19 cellular contexts compared by ENCODE assay signal in the genomic region with DNA sequence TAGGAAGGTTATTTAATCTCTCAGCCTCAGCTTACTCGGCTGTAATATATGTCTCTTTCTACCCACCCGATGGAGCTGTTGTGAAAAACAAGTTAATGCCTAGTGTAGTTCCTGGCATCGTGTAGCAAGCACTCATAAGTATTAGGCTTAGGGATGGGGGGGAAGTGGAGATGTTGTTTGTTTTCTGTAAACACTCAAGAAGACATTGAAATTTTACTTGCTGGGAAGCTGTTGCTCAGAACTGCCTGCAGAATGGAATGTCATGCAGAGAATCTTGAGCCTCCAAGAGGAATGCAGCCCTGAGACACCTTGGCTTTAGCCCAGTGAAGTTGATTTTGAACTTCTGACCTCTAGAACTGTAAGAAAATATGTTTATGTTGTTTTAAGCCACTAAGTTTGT. TPM values are rescaled to one million over a fixed set of nuclear protein-coding genes. Genes with fewer than 3 reads are reported as not detected.
A peak's percentile ranks its signal among the peaks of the same experiment; 100 is the strongest.
DNase-seq lines count a peak whose midpoint lies in the region; ATAC-seq, FAIRE-seq and TF ChIP-seq lines count a peak whose summit lies in the region.
"Had no signal": no experiment of that assay in that cellular context is flagged by ENCODE, and none has a peak within 500 bp of the region (broad histone marks: within the 10 kb centered on the region; RNA-seq: fewer than 3 reads in every experiment).

No MANE protein-coding gene starts in this region.

- no peaks in the 10 kb centered on the region for H3K9me3 Mint-ChIP-seq in nephron
- no peaks in the 10 kb centered on the region for H3K9me3 Mint-ChIP-seq in CD8-positive, alpha-beta memory T cell
- H3K9me3 Mint-ChIP-seq: stimulated activated naive CD8-positive, alpha-beta T cell treated with anti-CD3 and anti-CD28 coated beads, Interleukin-15, amount 100 ng/mL, for 72 hours had no signal

- POLR2A ChIA-PET in endothelial cell of umbilical vein (lab: Charles Lee): no interaction called here
- POLR2A ChIA-PET in CD8-positive, alpha-beta memory T cell (lab: Charles Lee): no interaction called here

- ATAC-seq in HG02840 (IDR thresholded peaks at IDR 0.05; ENCODE audit: low FRiP score, unreplicated experiment) (no peak), HG03442 (IDR thresholded peaks at IDR 0.05; ENCODE audit: unreplicated experiment) (no peak)
- ATAC-seq: activated CD8-positive, alpha-beta memory T cell treated with anti-CD3 and anti-CD28 coated beads, Interleukin-2, amount 10 ng/mL, durations not matched to agents 7 days and 5 days; left ventricle myocardium superior; stimulated activated naive CD8-positive, alpha-beta T cell treated with anti-CD3 and anti-CD28 coated beads, Interleukin-15, amount 100 ng/mL, for 72 hours had no signal

- H3K4me3 ChIP-seq in LNCaP clone FGC (ENCODE audit: low read depth, low read length) (no peak overlapping the region), endothelial cell of umbilical vein (replicated peaks in 1 of 3; ENCODE audit: insufficient read depth in 1 of 3, low read depth in 1 of 3, low read length in 3 of 3) (no peak overlapping the region)
- H3K4me3 ChIP-seq in CD8-positive, alpha-beta memory T cell (ENCODE audit: low read length): no peak overlapping the region
- H3K4me3 ChIP-seq: heart right ventricle, neural progenitor cell had no signal

- no peak overlapping the region for H3K4me3 Mint-ChIP-seq in nephron
- no peak overlapping the region for H3K4me3 Mint-ChIP-seq in CD8-positive, alpha-beta memory T cell
- H3K4me3 Mint-ChIP-seq: activated CD8-positive, alpha-beta memory T cell treated with anti-CD3 and anti-CD28 coated beads, Interleukin-2, amount 10 ng/mL, durations not matched to agents 7 days and 5 days; neural progenitor cell; stimulated activated naive CD8-positive, alpha-beta T cell treated with anti-CD3 and anti-CD28 coated beads, Interleukin-15, amount 100 ng/mL, for 72 hours had no signal

- no TSS peak for BruUV-seq in endothelial cell of umbilical vein (replicated peaks; lab: Mats Ljungman, UMichigan)

- H3K9me3 ChIP-seq in endothelial cell of umbilical vein (replicated peaks; ENCODE audit: control insufficient read depth, insufficient read depth, low read length): no peaks in the 10 kb centered on the region
- H3K9me3 ChIP-seq in CD8-positive, alpha-beta memory T cell (ENCODE audit: low read length): no peaks in the 10 kb centered on the region
- H3K9me3 ChIP-seq: Caco-2, heart right ventricle had no signal

- no peaks in the 10 kb centered on the region for H3K9me1 ChIP-seq in endothelial cell of umbilical vein (replicated peaks; ENCODE audit: control insufficient read depth, extremely low read depth, insufficient read depth, low read length)

- dilution Hi-C loops in endothelial cell of umbilical vein (cut with MboI; ENCODE audit: extremely low pct_ligation_motif_present, low sequenced_read_pairs): no loop called here

- H3K27me3 ChIP-seq in endothelial cell of umbilical vein (ENCODE audit: control insufficient read depth in 2 of 2, insufficient read depth in 2 of 2, low read length in 2 of 2): peaks cover 4 to 9% of the 10 kb centered on the region in 2 experiments
- H3K27me3 ChIP-seq in CD8-positive, alpha-beta memory T cell (ENCODE audit: insufficient read depth, low read length, poor library complexity, severe bottlenecking): peaks cover 3% of the 10 kb centered on the region
- H3K27me3 ChIP-seq: heart right ventricle, neural progenitor cell had no signal

- no peaks in the 10 kb centered on the region for H4K20me1 ChIP-seq in endothelial cell of umbilical vein (replicated peaks; ENCODE audit: control insufficient read depth, extremely low read depth, insufficient read depth, low read length)

- H3K36me3 Mint-ChIP-seq in nephron (ENCODE audit: low read depth): no peaks in the 10 kb centered on the region
- peaks cover 0 to 9% (median 2%) of the 10 kb centered on the region in 3 donors for H3K36me3 Mint-ChIP-seq in CD8-positive, alpha-beta memory T cell
- H3K36me3 Mint-ChIP-seq: activated CD8-positive, alpha-beta memory T cell treated with anti-CD3 and anti-CD28 coated beads, Interleukin-2, amount 10 ng/mL, durations not matched to agents 7 days and 5 days had no signal

- no peak overlapping the region for H3K27ac ChIP-seq in endothelial cell of umbilical vein (ENCODE audit: insufficient read depth, low read depth, low read length)
- no peak overlapping the region for H3K27ac ChIP-seq in CD8-positive, alpha-beta memory T cell (ENCODE audit: low read depth, low read length)
- H3K27ac ChIP-seq: neural progenitor cell, VCaP had no signal

- no peak overlapping the region for H3K9ac ChIP-seq in endothelial cell of umbilical vein (replicated peaks; ENCODE audit: extremely low read depth, insufficient read depth, low read length)
- H3K9ac ChIP-seq: neural progenitor cell had no signal

- no peak overlapping the region for H3K4me2 ChIP-seq in endothelial cell of umbilical vein (ENCODE audit: insufficient read depth, low read length)

- intact Hi-C loops in endothelial cell of umbilical vein (cut with micrococcal nuclease): no loop called here

- peak; percentile 32 for DNase-seq in DMS79 treated with DMSO at 0.1 percent for 48 hours (lab: John Stamatoyannopoulos, UW)
- DNase-seq in LNCaP clone FGC (ENCODE audit: low read depth): peak; percentile 85
- DNase-seq in endothelial cell of umbilical vein (ENCODE audit: low read depth, low spot score): peak; percentile 11
- DNase-seq in CD8-positive, alpha-beta memory T cell: no peak
- no peak for DNase-seq in NCI-H510A treated with DMSO at 0.1 percent for 48 hours (lab: John Stamatoyannopoulos, UW)
- DNase-seq: activated CD8-positive, alpha-beta memory T cell treated with anti-CD3 and anti-CD28 coated beads, Interleukin-2, amount 10 ng/mL, durations not matched to agents 7 days and 5 days; activated naive CD4-positive, alpha-beta T cell; Caco-2; GOT3; heart right ventricle; Kasumi-1; left ventricle myocardium superior; NCI-H2107; stimulated activated naive CD8-positive, alpha-beta T cell treated with anti-CD3 and anti-CD28 coated beads, Interleukin-15, amount 100 ng/mL, for 72 hours had no signal

- H3K27ac Mint-ChIP-seq in nephron: peak overlapping the region; percentile 17 to 55 (median 28)
- no peak overlapping the region for H3K27ac Mint-ChIP-seq in CD8-positive, alpha-beta memory T cell
- H3K27ac Mint-ChIP-seq: activated CD8-positive, alpha-beta memory T cell treated with anti-CD3 and anti-CD28 coated beads, Interleukin-2, amount 10 ng/mL, durations not matched to agents 7 days and 5 days; stimulated activated naive CD8-positive, alpha-beta T cell treated with anti-CD3 and anti-CD28 coated beads, Interleukin-15, amount 100 ng/mL, for 72 hours had no signal

- H3K4me1 Mint-ChIP-seq in nephron: peaks cover 41% of the 10 kb centered on the region
- H3K4me1 Mint-ChIP-seq in CD8-positive, alpha-beta memory T cell: no peaks in the 10 kb centered on the region
- H3K4me1 Mint-ChIP-seq: activated CD8-positive, alpha-beta memory T cell treated with anti-CD3 and anti-CD28 coated beads, Interleukin-2, amount 10 ng/mL, durations not matched to agents 7 days and 5 days; stimulated activated naive CD8-positive, alpha-beta T cell treated with anti-CD3 and anti-CD28 coated beads, Interleukin-15, amount 100 ng/mL, for 72 hours had no signal

- H3K36me3 ChIP-seq in endothelial cell of umbilical vein (ENCODE audit: control insufficient read depth in 2 of 2, extremely low read depth in 1 of 2, insufficient read depth in 2 of 2, low read length in 2 of 2): no peaks in the 10 kb centered on the region
- H3K36me3 ChIP-seq in CD8-positive, alpha-beta memory T cell (ENCODE audit: insufficient read depth, low read length): no peaks in the 10 kb centered on the region
- H3K36me3 ChIP-seq: heart right ventricle, neural progenitor cell had no signal

- no peak for TF ChIP-seq POLR2A in endothelial cell of umbilical vein (IDR thresholded peaks at IDR 0.05; ENCODE audit: low read depth, low read length)

- peaks cover 9% of the 10 kb centered on the region for H3K27me3 Mint-ChIP-seq in nephron (ENCODE audit: low read depth)
- peaks cover 16 to 33% of the 10 kb centered on the region in 2 donors for H3K27me3 Mint-ChIP-seq in CD8-positive, alpha-beta memory T cell

- H3K4me1 ChIP-seq in endothelial cell of umbilical vein (ENCODE audit: control insufficient read depth, extremely low read depth, insufficient read depth, low read length): no peaks in the 10 kb centered on the region
- no peaks in the 10 kb centered on the region for H3K4me1 ChIP-seq in CD8-positive, alpha-beta memory T cell (ENCODE audit: insufficient read depth, low read length)
- H3K4me1 ChIP-seq: Caco-2 had no signal

- TF ChIP-seq CTCF in LNCaP clone FGC (IDR thresholded peaks at IDR 0.05; ENCODE audit: control insufficient read depth, extremely low read depth, insufficient read depth) (peak; percentile 12; the same call in 1 of the 2 replicates), endothelial cell of umbilical vein (IDR thresholded peaks at IDR 0.05; ENCODE audit: extremely low read depth in 1 of 2, insufficient read depth in 1 of 2, low read depth in 1 of 2, low read length in 2 of 2) (no peak), nephron (IDR thresholded peaks at IDR 0.05; ENCODE audit: unreplicated experiment in 3 of 3) (no peak)

- H2AFZ ChIP-seq in endothelial cell of umbilical vein (ENCODE audit: low read depth, low read length): no peak overlapping the region
- H2AFZ ChIP-seq: neural progenitor cell had no signal

- no peaks in the 10 kb centered on the region for H3K79me2 ChIP-seq in endothelial cell of umbilical vein (ENCODE audit: control insufficient read depth, insufficient read depth, low read length)

- CTCF ChIA-PET in endothelial cell of umbilical vein (lab: Charles Lee): interaction anchor here (0.6 to 1.9 kb wide), 2 partner anchors 11 to 20 kb away, joined by 3 to 5 read pairs; no protein-coding TSS in a partner anchor
- CTCF ChIA-PET in CD8-positive, alpha-beta memory T cell (lab: Charles Lee): interaction anchor here (1.9 kb wide), 1 partner anchor 20 kb away, joined by 7 read pairs; no protein-coding TSS in a partner anchor

- no peak for FAIRE-seq in endothelial cell of umbilical vein (lab: Jason Lieb, UNC)

RNA-seq across cellular contexts. Expression of gene MFAP3, which starts 53.6 kb away (rescaled TPM):
- total RNA-seq in endothelial cell of umbilical vein: 31.7 and 35.3 TPM in 2 replicates
- polyA plus RNA-seq in endothelial cell of umbilical vein: 18.2 and 19.5 TPM in 2 replicates
- polyA plus RNA-seq in endothelial cell of umbilical vein (2011; cell fraction: cytosol; rRNA removed): 13.5 and 16.7 TPM in 2 replicates
- 14.6 and 16.9 TPM in 2 replicates for polyA plus RNA-seq in endothelial cell of umbilical vein (2011; cell fraction: nucleus; rRNA removed)
- 25.2 and 29.6 TPM in 2 replicates for polyA plus RNA-seq in endothelial cell of umbilical vein (2012)
- polyA minus RNA-seq in endothelial cell of umbilical vein: 75.7 and 94.0 TPM in 2 replicates
- 35.5 TPM for polyA minus RNA-seq in endothelial cell of umbilical vein (2011; cell fraction: cytosol; rRNA and poly(A)+ RNA removed)
- 45.0 and 69.3 TPM in 2 replicates for polyA minus RNA-seq in endothelial cell of umbilical vein (2011; cell fraction: nucleus; rRNA and poly(A)+ RNA removed)
- 10 to 100 TPM; 17.5 to 20.5 TPM for total RNA-seq in CD8-positive, alpha-beta memory T cell
- polyA plus RNA-seq in CD8-positive, alpha-beta memory T cell: 5.8 TPM

RNA-seq across cellular contexts. Expression of gene FAM114A2, which starts 53.6 kb away (rescaled TPM):
- total RNA-seq in endothelial cell of umbilical vein: 26.6 and 31.3 TPM in 2 replicates
- polyA plus RNA-seq in endothelial cell of umbilical vein: 7.7 and 9.6 TPM in 2 replicates
- 11.7 and 13.2 TPM in 2 replicates for polyA plus RNA-seq in endothelial cell of umbilical vein (2011; cell fraction: cytosol; rRNA removed)
- 20.7 and 21.1 TPM in 2 replicates for polyA plus RNA-seq in endothelial cell of umbilical vein (2011; cell fraction: nucleus; rRNA removed)
- 15.7 and 24.0 TPM in 2 replicates for polyA plus RNA-seq in endothelial cell of umbilical vein (2012)
- 19.8 and 28.5 TPM in 2 replicates for polyA minus RNA-seq in endothelial cell of umbilical vein
- polyA minus RNA-seq in endothelial cell of umbilical vein (2011; cell fraction: cytosol; rRNA and poly(A)+ RNA removed): 5.7 TPM
- polyA minus RNA-seq in endothelial cell of umbilical vein (2011; cell fraction: nucleus; rRNA and poly(A)+ RNA removed): 23.7 and 25.1 TPM in 2 replicates
- total RNA-seq in CD8-positive, alpha-beta memory T cell: 10 to 100 TPM; 23.4 to 26.6 TPM
- polyA plus RNA-seq in CD8-positive, alpha-beta memory T cell: 17.9 TPM

Comparison
In these comparisons a context has a peak if more than half of its experiments do, and no peak if none do; other contexts are left out.
1. DNase-seq: peak in DMS79 treated with DMSO at 0.1 percent for 48 hours (single experiment), LNCaP clone FGC (single experiment) and endothelial cell of umbilical vein (single experiment); none in CD8-positive, alpha-beta memory T cell (0 of 5) and NCI-H510A treated with DMSO at 0.1 percent for 48 hours (single experiment).
2. H3K27ac Mint-ChIP-seq: peak in nephron (3 of 3); none in CD8-positive, alpha-beta memory T cell (0 of 8).